Comparison of ENCODE assay signal across 24 cellular contexts in the genomic region with DNA sequence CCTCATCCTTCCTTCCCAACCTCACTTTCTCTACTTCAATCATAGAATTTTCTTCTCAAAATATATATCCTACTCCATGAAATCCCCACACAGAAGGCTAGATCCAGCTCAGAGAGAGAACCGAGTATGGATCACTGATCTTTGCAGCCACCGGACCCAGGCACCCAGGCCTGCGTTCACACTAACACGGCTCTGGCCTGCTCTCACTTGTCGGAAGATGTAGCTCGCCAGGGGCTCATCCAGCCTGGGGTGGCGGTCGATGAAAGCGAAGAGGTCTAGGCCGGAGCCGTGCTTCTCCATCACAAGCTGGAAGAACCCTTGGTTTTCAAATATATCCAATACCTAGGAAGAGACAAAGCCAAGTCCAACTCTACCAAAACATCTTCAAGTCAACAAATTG.
"Had no signal": no experiment of that assay in that cellular context is flagged by ENCODE, and none has a peak within 500 bp of the region (broad histone marks: within the 10 kb centered on the region; RNA-seq: fewer than 3 reads in every experiment).

No MANE protein-coding gene starts in this region.

- H3K4me3 ChIP-seq: gastroesophageal sphincter, psoas muscle, tibial nerve had no signal

- H3K4me3 Mint-ChIP-seq: activated naive CD8-positive, alpha-beta T cell treated with anti-CD3 and anti-CD28 coated beads, Interleukin-2, amount 50 U/mL, for 24 hours; activated T-cell treated with anti-CD3 and anti-CD28 coated beads, Interleukin-2, amount 50 U/mL, for 4 hours; neural crest cell; T-cell had no signal

- H3K79me2 ChIP-seq: parathyroid adenoma had no signal

- H3K27ac ChIP-seq: gastroesophageal sphincter, parathyroid adenoma, psoas muscle, tibial nerve, WERI-Rb-1 had no signal

- H3K27me3 ChIP-seq: gastroesophageal sphincter, tibial nerve had no signal

- H3K27me3 Mint-ChIP-seq: activated naive CD8-positive, alpha-beta T cell treated with anti-CD3 and anti-CD28 coated beads, Interleukin-2, amount 50 U/mL, for 24 hours; naive thymus-derived CD8-positive, alpha-beta T cell; T-cell had no signal

- H3K4me1 ChIP-seq: gastroesophageal sphincter, parathyroid adenoma, psoas muscle, tibial nerve had no signal

- H3K4me1 Mint-ChIP-seq: neural crest cell had no signal

- H3K27ac Mint-ChIP-seq: activated naive CD8-positive, alpha-beta T cell treated with anti-CD3 and anti-CD28 coated beads, Interleukin-2, amount 50 U/mL, for 24 hours had no signal

- ATAC-seq: activated CD4-positive, CD25-positive, alpha-beta regulatory T cell treated with anti-CD3 and anti-CD28 coated beads, Interleukin-2, amount 50 U/mL, for 24 hours; activated naive CD8-positive, alpha-beta T cell treated with anti-CD3 and anti-CD28 coated beads, Interleukin-2, amount 50 U/mL, for 24 hours; activated T-cell treated with anti-CD3 and anti-CD28 coated beads, Interleukin-2, amount 50 U/mL, for 4 hours; gastroesophageal sphincter; naive thymus-derived CD8-positive, alpha-beta T cell; psoas muscle; T-cell had no signal

- H3K9me3 Mint-ChIP-seq: activated naive CD8-positive, alpha-beta T cell treated with anti-CD3 and anti-CD28 coated beads, Interleukin-2, amount 50 U/mL, for 24 hours; activated T-cell treated with anti-CD3 and anti-CD28 coated beads, Interleukin-2, amount 50 U/mL, for 4 hours; naive thymus-derived CD8-positive, alpha-beta T cell; neural crest cell had no signal

- H2AFZ ChIP-seq: parathyroid adenoma had no signal

- DNase-seq: activated CD4-positive, alpha-beta T cell treated with anti-CD3 and anti-CD28 coated beads for 48 hours; activated CD4-positive, alpha-beta T cell treated with anti-CD3 and anti-CD28 coated beads, Interleukin-2, amount 50 U/mL, for 48 hours; activated CD8-positive, alpha-beta memory T cell treated with anti-CD3 and anti-CD28 coated beads, Interleukin-2, amount 50 U/mL, for 48 hours; activated effector memory CD4-positive, alpha-beta T cell treated with Interleukin-2 at 50 U/mL for 16 hours; activated naive CD4-positive, alpha-beta T cell treated with Interleukin-2 at 50 U/mL for 16 hours; activated naive CD8-positive, alpha-beta T cell treated with anti-CD3 and anti-CD28 coated beads, Interleukin-2, amount 50 U/mL, for 24 hours; activated T-cell treated with anti-CD3 and anti-CD28 coated beads, Interleukin-2, amount 50 U/mL, for 4 hours; amygdala; caudate nucleus; hippocampal formation; naive thymus-derived CD8-positive, alpha-beta T cell; nucleus accumbens; psoas muscle; stimulated activated CD4-positive, alpha-beta T cell treated with anti-CD3 and anti-CD28 coated beads, Interleukin-15, amount 100 ng/mL, for 24 hours; stimulated activated CD4-positive, alpha-beta T cell treated with anti-CD3 and anti-CD28 coated beads, Interleukin-2, amount 100 ng/mL, for 24 hours; stimulated activated naive CD4-positive, alpha-beta T cell treated with Interleukin-2 at 50 U/mL for 16 hours; T-cell; T1000; WERI-Rb-1 had no signal

- H3K9ac ChIP-seq: parathyroid adenoma had no signal
